8 cellular contexts compared by ENCODE assay signal in the genomic region with DNA sequence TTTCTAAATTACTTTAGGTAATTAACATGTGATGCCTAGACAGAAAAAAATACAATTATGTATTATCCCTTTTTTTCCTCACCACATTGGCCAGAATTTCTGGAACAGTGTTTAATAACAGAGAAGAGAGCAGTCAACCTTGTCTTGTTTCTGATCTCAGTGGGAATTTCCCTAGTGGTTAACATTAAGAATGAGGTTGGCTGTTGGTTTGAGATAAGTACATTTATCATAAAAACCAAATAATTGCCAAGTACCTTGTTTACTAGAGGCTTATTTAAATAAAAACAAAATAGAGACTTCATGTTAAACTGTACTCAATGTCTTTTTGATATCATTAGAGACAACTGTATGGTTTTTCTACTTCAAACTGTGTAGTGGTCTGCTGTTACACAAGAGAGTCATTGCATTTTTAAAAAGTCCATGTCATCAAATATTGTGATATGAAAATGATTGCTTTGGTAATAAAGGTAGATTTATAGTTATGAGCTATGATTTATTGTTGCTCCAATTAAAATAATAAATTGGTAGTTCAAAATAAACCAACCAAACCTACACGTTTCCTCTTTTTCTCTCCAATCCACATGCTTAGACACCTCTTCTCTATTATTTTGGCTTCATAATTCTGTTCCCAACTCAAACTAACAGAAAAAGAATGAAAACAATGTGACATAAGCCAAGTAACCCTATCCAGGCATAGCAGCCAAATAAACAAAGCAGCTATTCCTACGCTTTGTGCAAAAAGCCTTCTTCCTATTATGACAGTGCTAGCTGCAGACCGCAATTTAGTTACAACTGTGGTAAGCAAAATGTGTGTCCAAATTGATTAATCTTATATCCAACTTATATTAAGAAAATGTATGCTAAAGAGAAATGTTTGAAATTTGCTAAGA. TPM values are rescaled to one million over a fixed set of nuclear protein-coding genes. Genes with fewer than 3 reads are reported as not detected.
DNase-seq lines count a peak whose midpoint lies in the region; ATAC-seq, FAIRE-seq and TF ChIP-seq lines count a peak whose summit lies in the region.

No MANE protein-coding gene starts in this region.

- CTCF ChIA-PET in activated CD8-positive, alpha-beta T cell treated with anti-CD3 and anti-CD28 coated beads for 36 hours (lab: Charles Lee): interaction anchor here (1.1 to 1.3 kb wide), 2 partner anchors 23 to 76 kb away, joined by 3 to 5 read pairs; no protein-coding TSS in a partner anchor
- CTCF ChIA-PET in HepG2 (lab: Yijun Ruan, JAX; ENCODE audit: low intra/inter-chr PET ratio, low total read pairs): no interaction called here

- no peak for TF ChIP-seq EP300 in HepG2 (IDR thresholded peaks at IDR 0.05; ENCODE audit: low read depth in 2 of 2, low read length in 2 of 2)
- no peak for TF ChIP-seq EP300 in HepG2 (CRISPR knock-in tag; IDR thresholded peaks at IDR 0.05; ENCODE audit: borderline replicate concordance)

- TF ChIP-seq RAD21 in HepG2 (CRISPR knock-in tag; IDR thresholded peaks at IDR 0.05): no peak

- no peak overlapping the region for H3K4me3 ChIP-seq in HepG2 (replicated peaks in 1 of 3; ENCODE audit: insufficient read depth in 1 of 3, low read depth in 2 of 3, low read length in 3 of 3)
- no peak overlapping the region for H3K4me3 ChIP-seq in BE2C (ENCODE audit: low read depth, low read length)
- no peak overlapping the region for H3K4me3 ChIP-seq in MM.1S (ENCODE audit: low read length)

- intact Hi-C loops in activated CD8-positive, alpha-beta T cell treated with anti-CD3 and anti-CD28 coated beads for 36 hours (cut with micrococcal nuclease): loop anchor here (2.0 kb wide), 1 partner anchor 27 kb away; no protein-coding TSS in a partner anchor
- intact Hi-C loops in HepG2 (cut with micrococcal nuclease; ENCODE audit: unreplicated experiment): no loop called here

- H3K9ac ChIP-seq in HepG2 (ENCODE audit: insufficient read depth, low read depth, low read length): no peak overlapping the region
- H3K9ac ChIP-seq in MM.1S (ENCODE audit: low read length): no peak overlapping the region

- no peak overlapping the region for H2AFZ ChIP-seq in HepG2 (ENCODE audit: low read length)
- no peak overlapping the region for H2AFZ ChIP-seq in MM.1S (ENCODE audit: low read length)

- peaks cover 71% of the 10 kb centered on the region for H3K4me1 Mint-ChIP-seq in activated CD8-positive, alpha-beta T cell treated with anti-CD3 and anti-CD28 coated beads for 36 hours (ENCODE audit: low read depth)

- ATAC-seq in HG02759 (IDR thresholded peaks at IDR 0.05; ENCODE audit: unreplicated experiment): peak; percentile 33
- peak; percentile 14 for ATAC-seq in activated CD8-positive, alpha-beta T cell treated with anti-CD3 and anti-CD28 coated beads for 36 hours
- ATAC-seq in HepG2: no peak

- H3K27ac Mint-ChIP-seq in activated CD8-positive, alpha-beta T cell treated with anti-CD3 and anti-CD28 coated beads for 36 hours: peak overlapping the region; percentile 82

- H3K27ac ChIP-seq in HepG2 (ENCODE audit: extremely low read length, insufficient read depth, low read length) (no peak overlapping the region), MM.1S (ENCODE audit: low read length) (no peak overlapping the region)

- H3F3A ChIP-seq in MM.1S (ENCODE audit: insufficient read depth, low read length): no peaks in the 10 kb centered on the region

- peaks cover 11% of the 10 kb centered on the region for H3K9me3 Mint-ChIP-seq in activated CD8-positive, alpha-beta T cell treated with anti-CD3 and anti-CD28 coated beads for 36 hours

- POLR2A ChIA-PET in activated CD8-positive, alpha-beta T cell treated with anti-CD3 and anti-CD28 coated beads for 36 hours (lab: Charles Lee): interaction anchor here (1.2 kb wide), 1 partner anchor 19 kb away, joined by 3 read pairs; no protein-coding TSS in a partner anchor
- POLR2A ChIA-PET in HepG2 (lab: Yijun Ruan, JAX): no interaction called here

- no peak overlapping the region for H3K4me2 ChIP-seq in HepG2 (ENCODE audit: low read depth, low read length)
- H3K4me2 ChIP-seq in MM.1S (ENCODE audit: low read depth, low read length): no peak overlapping the region

- H3K36me3 Mint-ChIP-seq in activated CD8-positive, alpha-beta T cell treated with anti-CD3 and anti-CD28 coated beads for 36 hours (ENCODE audit: low read depth): peaks cover 25% of the 10 kb centered on the region

- DNase-seq in GM12892 (ENCODE audit: insufficient read length): no peak
- DNase-seq in activated CD8-positive, alpha-beta T cell treated with anti-CD3 and anti-CD28 coated beads for 36 hours: no peak
- DNase-seq in HepG2 (ENCODE audit: low spot score): no peak
- no peak for DNase-seq in cerebellar cortex (ENCODE audit: low spot score)
- no peak for DNase-seq in BE2C
- no peak for DNase-seq in NCI-H1694 (lab: John Stamatoyannopoulos, UW)
- DNase-seq in MM.1S: no peak

- FAIRE-seq in GM12892 (lab: Jason Lieb, UNC): peak; percentile 65
- no peak for FAIRE-seq in HepG2 (lab: Jason Lieb, UNC)

- in situ Hi-C loops in HepG2 (cut with HindIII; ENCODE audit: extremely low pct_ligation_motif_present, low pct_unique_long_range_greater_than_20kb): no loop called here

- BruUV-seq in HepG2 (replicated peaks; lab: Mats Ljungman, UMichigan): no TSS peak

- H3K9me3 ChIP-seq in HepG2 (ENCODE audit: low read length): no peaks in the 10 kb centered on the region
- no peaks in the 10 kb centered on the region for H3K9me3 ChIP-seq in BE2C
- H3K9me3 ChIP-seq in MM.1S (replicated peaks; ENCODE audit: insufficient read depth, low read length): no peaks in the 10 kb centered on the region

- H3K27me3 ChIP-seq in HepG2 (ENCODE audit: control insufficient read depth in 1 of 2, insufficient read depth in 2 of 2, low read length in 2 of 2) (no peaks in the 10 kb centered on the region), BE2C (no peaks in the 10 kb centered on the region), MM.1S (replicated peaks; ENCODE audit: insufficient read depth, low read length) (no peaks in the 10 kb centered on the region)

- no peaks in the 10 kb centered on the region for H3K27me3 Mint-ChIP-seq in activated CD8-positive, alpha-beta T cell treated with anti-CD3 and anti-CD28 coated beads for 36 hours

- no peaks in the 10 kb centered on the region for H3K79me2 ChIP-seq in HepG2 (ENCODE audit: insufficient read depth, low read length)
- H3K79me2 ChIP-seq in MM.1S (ENCODE audit: low read length): no peaks in the 10 kb centered on the region

- H3K9me2 ChIP-seq in MM.1S (replicated peaks; ENCODE audit: insufficient read depth, low read length): no peaks in the 10 kb centered on the region

- H3K4me1 ChIP-seq in HepG2 (ENCODE audit: insufficient read depth, low read length) (peaks cover 21% of the 10 kb centered on the region), BE2C (no peaks in the 10 kb centered on the region), MM.1S (ENCODE audit: low read length) (no peaks in the 10 kb centered on the region)

- H4K20me1 ChIP-seq in HepG2 (ENCODE audit: insufficient read depth, low read length) (no peaks in the 10 kb centered on the region), MM.1S (ENCODE audit: insufficient read depth, low read length) (no peaks in the 10 kb centered on the region)

- H3K36me3 ChIP-seq in HepG2 (replicated peaks in 1 of 2; ENCODE audit: control insufficient read depth in 1 of 2, insufficient read depth in 2 of 2, low read length in 2 of 2) (no peaks in the 10 kb centered on the region), BE2C (no peaks in the 10 kb centered on the region), MM.1S (replicated peaks; ENCODE audit: insufficient read depth, low read length) (no peaks in the 10 kb centered on the region)

- peak overlapping the region; percentile 85 for H3K4me3 Mint-ChIP-seq in activated CD8-positive, alpha-beta T cell treated with anti-CD3 and anti-CD28 coated beads for 36 hours

- 80% methylated on average over 3 of the region's 3 CpGs for WGBS in HepG2 (ENCODE audit: low lambda C conversion rate)

- no peak for TF ChIP-seq CTCF in activated CD8-positive, alpha-beta T cell treated with anti-CD3 and anti-CD28 coated beads for 36 hours (IDR thresholded peaks at IDR 0.05)
- TF ChIP-seq CTCF in HepG2 (CRISPR knock-in tag; IDR thresholded peaks at IDR 0.05) (no peak), BE2C (IDR thresholded peaks at IDR 0.05; ENCODE audit: low read depth, low read length) (no peak), MM.1S (IDR thresholded peaks at IDR 0.05; ENCODE audit: low read length) (no peak)

- no peak for TF ChIP-seq POLR2A in GM12892 (IDR thresholded peaks at IDR 0.05; ENCODE audit: low read depth, low read length)
- no peak for TF ChIP-seq POLR2A in HepG2 (IDR thresholded peaks at IDR 0.05; ENCODE audit: insufficient read depth in 1 of 2, low read depth in 2 of 2, low read length in 2 of 2)

TF ChIP-seq in HepG2, 621 proteins besides CTCF, POLR2A, EP300 and RAD21 (continues in another document):
- no peak for TF ChIP-seq ZNF569 (CRISPR knock-in tag; IDR thresholded peaks at IDR 0.05; ENCODE audit: borderline replicate concordance)
- TF ChIP-seq ZNF572 (CRISPR knock-in tag; IDR thresholded peaks at IDR 0.05): no peak
- no peak for TF ChIP-seq SATB2 (CRISPR knock-in tag; IDR thresholded peaks at IDR 0.05)

RNA-seq across cellular contexts. Expression of gene TANK, which starts 20.9 kb away (rescaled TPM):
- 75.2 TPM for polyA plus RNA-seq in GM12892 (2012; ENCODE audit: missing spikeins)
- total RNA-seq in activated CD8-positive, alpha-beta T cell treated with anti-CD3 and anti-CD28 coated beads for 36 hours: 10 to 100 TPM; 49.2 to 51.6 TPM
- 96.0 and 96.1 TPM in 2 replicates for total RNA-seq in HepG2 (2016; rRNA removed; fragmentation: Illumina TruSeq; extraction: Trizol)
- total RNA-seq in HepG2 (2016; cell fraction: cytosol; rRNA removed; fragmentation: Illumina TruSeq; extraction: Trizol; ENCODE audit: low read depth): 65.4 and 82.9 TPM in 2 replicates
- 99.7 and 101 TPM in 2 replicates for total RNA-seq in HepG2 (2016; cell fraction: insoluble cytoplasmic fraction; rRNA removed; fragmentation: Illumina TruSeq; extraction: Trizol)
- 65.8 and 69.1 TPM in 2 replicates for total RNA-seq in HepG2 (2016; cell fraction: membrane; rRNA removed; fragmentation: Illumina TruSeq; extraction: Trizol)
- 205 and 214 TPM in 2 replicates for total RNA-seq in HepG2 (2016; cell fraction: nucleus; rRNA removed; fragmentation: Illumina TruSeq; extraction: Trizol)
- 66.9 and 67.0 TPM in 2 replicates for polyA plus RNA-seq in HepG2 (2011; rRNA removed)
- 27.9 and 40.9 TPM in 2 replicates for polyA plus RNA-seq in HepG2 (2011; cell fraction: cytosol; rRNA removed)
- polyA plus RNA-seq in HepG2 (2011; cell fraction: nucleus; rRNA removed): 64.3 and 75.4 TPM in 2 replicates
- polyA plus RNA-seq in HepG2 (2012): 107 and 108 TPM in 2 replicates
- polyA plus RNA-seq in HepG2 (2016; cell fraction: cytosol; fragmentation: Illumina TruSeq; extraction: Trizol; ENCODE audit: low read depth): 45.0 and 56.0 TPM in 2 replicates
- polyA plus RNA-seq in HepG2 (2016; cell fraction: insoluble cytoplasmic fraction; fragmentation: Illumina TruSeq; extraction: Trizol; ENCODE audit: low read depth): 87.1 and 87.7 TPM in 2 replicates
- polyA plus RNA-seq in HepG2 (2016; cell fraction: membrane; fragmentation: Illumina TruSeq; extraction: Trizol; ENCODE audit: low read depth): 48.7 and 59.8 TPM in 2 replicates
- 83.7 and 91.8 TPM in 2 replicates for polyA plus RNA-seq in HepG2 (2016; cell fraction: nucleus; fragmentation: Illumina TruSeq; extraction: Trizol; ENCODE audit: insufficient read depth, low read depth)
- 8.0 and 20.2 TPM in 2 replicates for polyA minus RNA-seq in HepG2 (2011; rRNA and poly(A)+ RNA removed; ENCODE audit: low replicate concordance)
- polyA minus RNA-seq in HepG2 (2011; cell fraction: cytosol; rRNA and poly(A)+ RNA removed): 34.8 and 35.3 TPM in 2 replicates
- polyA minus RNA-seq in HepG2 (2011; cell fraction: nucleus; rRNA and poly(A)+ RNA removed): 549 and 577 TPM in 2 replicates
- 16.7 TPM for polyA plus RNA-seq in BE2C (2012; ENCODE audit: insufficient read depth, insufficient read length, low read depth)
